Comparison of ENCODE assay signal across 8 cellular contexts in genomic region chr19:41353466-41354342, GRCh38. TPM values are rescaled to one million over a fixed set of nuclear protein-coding genes. Genes with fewer than 3 reads are reported as not detected.
A peak's percentile ranks its signal among the peaks of the same experiment; 100 is the strongest.
DNase-seq lines count a peak whose midpoint lies in the region; ATAC-seq and TF ChIP-seq lines count a peak whose summit lies in the region.

Gene TGFB1 (minus strand): TSS chr19:41353922. CDS start chr19:41353044, 878 bp downstream.

- TF ChIP-seq CTCF in GM12875 (IDR thresholded peaks at IDR 0.05; ENCODE audit: borderline replicate concordance, insufficient read depth, low read depth, low read length) (peak; percentile 94), right lobe of liver (IDR thresholded peaks at IDR 0.05) (peak; percentile 69 to 86 (median 77))

- H3K27me3 ChIP-seq in right lobe of liver, result no peaks in the 10 kb centered on the region

- H3K4me1 ChIP-seq in right lobe of liver, result peaks cover 0 to 18% (median 0%) of the 10 kb centered on the region in 4 donors

- 7% methylated on average over 5 of the region's 78 CpGs for WGBS in right lobe of liver (ENCODE audit: insufficient coverage, low coverage, low lambda C conversion rate, missing lambda C conversion rate)

- H3K4me3 ChIP-seq in GM12875 (ENCODE audit: low read depth, low read length), result peak within 1 kb of the TSS; percentile 97
- peak within 1 kb of the TSS; percentile 51 to 62 (median 60) for H3K4me3 ChIP-seq in right lobe of liver

- H3K9me3 ChIP-seq in right lobe of liver, result no peaks in the 10 kb centered on the region

- H3K27ac ChIP-seq in right lobe of liver, result peak within 1 kb of the TSS; percentile 44 to 91 (median 66)

- intact Hi-C loops in right lobe of liver (cut with DNase I), result no loop called here

- ATAC-seq in HG02763 (IDR thresholded peaks at IDR 0.05; ENCODE audit: unreplicated experiment) (peak; percentile 46), right lobe of liver (peak; percentile 76 to 82 (median 78))

- H3K36me3 ChIP-seq in right lobe of liver, result no peaks in the 10 kb centered on the region

- TF ChIP-seq POLR2A in right lobe of liver (IDR thresholded peaks at IDR 0.05), result peak; percentile 68

- peak; percentile 67 for DNase-seq in NCI-H748 (lab: John Stamatoyannopoulos, UW; ENCODE audit: unreplicated experiment)
- peak; percentile 94 to 95 for DNase-seq in activated CD4-positive, alpha-beta T cell treated with anti-CD3 and anti-CD28 coated beads, Interleukin-2, amount 50 U/mL, for 4 hours
- peak; percentile 55 to 90 for DNase-seq in dermis microvascular lymphatic vessel endothelial cell (ENCODE audit: low read depth in 2 of 2)
- peak; percentile 84 to 91 (median 91) for DNase-seq in right lobe of liver
- peak; percentile 92 for DNase-seq in stimulated activated CD4-positive, alpha-beta T cell treated with anti-CD3 and anti-CD28 coated beads, Interleukin-4, amount 100 ng/mL, for 1 hour
- no peak for DNase-seq in NCI-H2107 (lab: John Stamatoyannopoulos, UW)

RNA-seq across cellular contexts. Expression of gene TGFB1, which starts in this region (rescaled TPM):
- total RNA-seq in dermis microvascular lymphatic vessel endothelial cell (20.8 and 67.1 TPM in 2 replicates), right lobe of liver (10 to 100 TPM in 2 of 6 experiments, 1 to 10 TPM in 4; 4.9 to 19.1 (median 8.5) TPM)
